12 cellular contexts compared by ENCODE assay signal in the genomic region with DNA sequence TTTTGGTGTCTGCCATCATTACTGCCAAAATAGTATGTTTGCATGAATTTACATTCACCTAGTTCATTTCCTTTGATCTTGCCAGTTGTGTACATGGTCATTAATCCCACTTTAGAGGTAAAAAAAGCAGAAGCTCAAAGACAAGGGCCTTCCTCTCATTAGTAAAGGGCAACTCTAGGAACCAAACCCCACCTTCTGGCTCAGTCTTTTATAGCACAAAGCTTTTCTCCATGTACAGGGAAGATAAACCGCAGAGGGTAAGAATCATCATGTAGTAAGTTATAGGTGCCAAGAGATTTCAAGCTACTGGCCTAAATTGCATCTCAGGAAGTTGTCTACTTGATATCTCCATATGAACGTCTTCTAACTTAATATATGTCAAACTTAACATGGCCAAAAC. TPM values are rescaled to one million over a fixed set of nuclear protein-coding genes. Genes with fewer than 3 reads are reported as not detected.
DNase-seq lines count a peak whose midpoint lies in the region; ATAC-seq and TF ChIP-seq lines count a peak whose summit lies in the region.
"Had no signal": no experiment of that assay in that cellular context is flagged by ENCODE, and none has a peak within 500 bp of the region (broad histone marks: within the 10 kb centered on the region; RNA-seq: fewer than 3 reads in every experiment).

No MANE protein-coding gene starts in this region.

- POLR2A ChIA-PET in activated CD4-positive, alpha-beta T cell treated with anti-CD3 and anti-CD28 coated beads for 36 hours (lab: Charles Lee): no interaction called here

- TF ChIP-seq CTCF in choroid plexus epithelial cell (conservative IDR thresholded peaks at IDR 0.05; ENCODE audit: low read depth, low read length): peak; percentile 38

- no peak overlapping the region for H3K4me3 ChIP-seq in choroid plexus epithelial cell (ENCODE audit: low read depth, low read length)

- CTCF ChIA-PET in activated CD4-positive, alpha-beta T cell treated with anti-CD3 and anti-CD28 coated beads for 36 hours (lab: Charles Lee): interaction anchor here (0.9 kb wide), 2 partner anchors 243 to 321 kb away, joined by 3 read pairs; no protein-coding TSS in a partner anchor

- H3K27me3 Mint-ChIP-seq in activated CD4-positive, alpha-beta T cell treated with anti-CD3 and anti-CD28 coated beads for 36 hours: no peaks in the 10 kb centered on the region
- H3K27me3 Mint-ChIP-seq in stimulated activated memory B cell treated with anti-CD40 and anti-IgM and Interleukin-4, amounts not matched to agents 10 μg/mL and 1 μg/mL and 100 μg/mL, for 72 hours: no peaks in the 10 kb centered on the region

- intact Hi-C loops in activated CD4-positive, alpha-beta T cell treated with anti-CD3 and anti-CD28 coated beads for 36 hours (cut with DNase I, micrococcal nuclease): no loop called here

- peaks cover 1% of the 10 kb centered on the region for H3K9me3 Mint-ChIP-seq in activated CD4-positive, alpha-beta T cell treated with anti-CD3 and anti-CD28 coated beads for 36 hours (ENCODE audit: low read depth)
- peaks cover 4% of the 10 kb centered on the region for H3K9me3 Mint-ChIP-seq in stimulated activated memory B cell treated with anti-CD40 and anti-IgM and Interleukin-4, amounts not matched to agents 10 μg/mL and 1 μg/mL and 100 μg/mL, for 72 hours

- no peak for DNase-seq in activated CD4-positive, alpha-beta T cell treated with anti-CD3 and anti-CD28 coated beads for 36 hours
- no peak for DNase-seq in activated CD4-positive, alpha-beta T cell treated with anti-CD3 and anti-CD28 coated beads for 4 hours
- DNase-seq in NOMO-1 (lab: John Stamatoyannopoulos, UW; ENCODE audit: unreplicated experiment in 2 of 2): peak; percentile 63 to 85
- peak; percentile 41 for DNase-seq in choroid plexus epithelial cell (ENCODE audit: low read depth)
- no peak for DNase-seq in A172 (ENCODE audit: low spot score)
- no peak for DNase-seq in NCI-H345 (lab: John Stamatoyannopoulos, UW)
- DNase-seq in T-helper 9 cell: no peak
- DNase-seq: aorta; stimulated activated CD4-positive, alpha-beta T cell treated with anti-CD3 and anti-CD28 coated beads, Interleukin-4, amount 100 ng/mL, for 4 hours had no signal

- H3K4me1 Mint-ChIP-seq in activated CD4-positive, alpha-beta T cell treated with anti-CD3 and anti-CD28 coated beads for 36 hours: no peaks in the 10 kb centered on the region
- H3K4me1 Mint-ChIP-seq in stimulated activated memory B cell treated with anti-CD40 and anti-IgM and Interleukin-4, amounts not matched to agents 10 μg/mL and 1 μg/mL and 100 μg/mL, for 72 hours: peaks cover 5% of the 10 kb centered on the region

- H3K36me3 Mint-ChIP-seq in activated CD4-positive, alpha-beta T cell treated with anti-CD3 and anti-CD28 coated beads for 36 hours (ENCODE audit: low read depth): peaks cover 30% of the 10 kb centered on the region
- peaks cover 33% of the 10 kb centered on the region for H3K36me3 Mint-ChIP-seq in stimulated activated memory B cell treated with anti-CD40 and anti-IgM and Interleukin-4, amounts not matched to agents 10 μg/mL and 1 μg/mL and 100 μg/mL, for 72 hours

- no peak overlapping the region for H3K4me3 Mint-ChIP-seq in activated CD4-positive, alpha-beta T cell treated with anti-CD3 and anti-CD28 coated beads for 36 hours
- no peak overlapping the region for H3K4me3 Mint-ChIP-seq in stimulated activated memory B cell treated with anti-CD40 and anti-IgM and Interleukin-4, amounts not matched to agents 10 μg/mL and 1 μg/mL and 100 μg/mL, for 72 hours

- ATAC-seq in activated CD4-positive, alpha-beta T cell treated with anti-CD3 and anti-CD28 coated beads for 36 hours: no peak
- no peak for ATAC-seq in stimulated activated memory B cell treated with anti-CD40 and anti-IgM and Interleukin-4, amounts not matched to agents 10 μg/mL and 1 μg/mL and 100 μg/mL, for 72 hours

- H3K27ac Mint-ChIP-seq in activated CD4-positive, alpha-beta T cell treated with anti-CD3 and anti-CD28 coated beads for 36 hours: peak overlapping the region; percentile 9
- H3K27ac Mint-ChIP-seq in stimulated activated memory B cell treated with anti-CD40 and anti-IgM and Interleukin-4, amounts not matched to agents 10 μg/mL and 1 μg/mL and 100 μg/mL, for 72 hours: peak overlapping the region; percentile 8

RNA-seq across cellular contexts. Expression of a gene that starts 19.3 kb away (rescaled TPM):
- 10 to 100 TPM; 74.1 to 79.1 TPM for total RNA-seq in activated CD4-positive, alpha-beta T cell treated with anti-CD3 and anti-CD28 coated beads for 36 hours
- 102 and 113 TPM in 2 replicates for total RNA-seq in A172 (2014; rRNA removed; shearing (Covaris generic))

RNA-seq across cellular contexts. Expression of a gene that starts 20.4 kb away (rescaled TPM):
- total RNA-seq in activated CD4-positive, alpha-beta T cell treated with anti-CD3 and anti-CD28 coated beads for 36 hours: 10 to 100 TPM; 19.0 to 19.9 TPM
- total RNA-seq in A172 (2014; rRNA removed; shearing (Covaris generic)): 33.4 and 47.1 TPM in 2 replicates

RNA-seq across cellular contexts. Expression of a gene that starts 36.2 kb away (rescaled TPM):
- not detected for total RNA-seq in activated CD4-positive, alpha-beta T cell treated with anti-CD3 and anti-CD28 coated beads for 36 hours
- not detected in 2 replicates for total RNA-seq in A172 (2014; rRNA removed; shearing (Covaris generic))
- total RNA-seq: aorta, omental fat pad, temporal lobe had no signal

RNA-seq across cellular contexts. Expression of a gene that starts 58.8 kb away (rescaled TPM):
- not detected for total RNA-seq in activated CD4-positive, alpha-beta T cell treated with anti-CD3 and anti-CD28 coated beads for 36 hours
- total RNA-seq in A172 (2014; rRNA removed; shearing (Covaris generic)): not detected in 2 replicates

Comparison
In these comparisons a context has a peak if more than half of its experiments do, and no peak if none do; other contexts are left out.
1. DNase-seq: peak in NOMO-1 (2 of 2) and choroid plexus epithelial cell (single experiment); none in activated CD4-positive, alpha-beta T cell treated with anti-CD3 and anti-CD28 coated beads for 36 hours (single experiment), activated CD4-positive, alpha-beta T cell treated with anti-CD3 and anti-CD28 coated beads for 4 hours (0 of 2), A172 (single experiment), NCI-H345 (single experiment) and T-helper 9 cell (single experiment).